ENCODE assay signal across 13 cellular contexts in the genomic region with DNA sequence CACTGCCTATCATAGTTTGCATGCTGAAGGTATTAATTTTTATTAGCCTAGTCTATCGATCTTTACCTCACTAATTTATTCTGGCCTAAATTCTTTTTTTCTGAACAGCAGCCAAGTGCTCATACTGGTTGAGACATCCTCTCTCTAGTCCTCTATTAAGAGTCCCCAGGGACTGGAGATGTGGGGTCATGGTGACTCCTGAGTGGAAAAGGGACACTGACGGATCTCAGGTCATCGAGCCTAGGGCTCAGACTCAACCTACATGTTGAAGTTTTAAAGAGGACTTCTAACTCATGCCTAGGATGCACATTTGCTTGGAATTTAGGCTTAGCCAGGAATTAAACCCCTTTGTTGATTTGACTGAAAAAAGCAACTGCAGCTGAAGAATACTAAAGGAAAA.
DNase-seq lines count a peak whose midpoint lies in the region; ATAC-seq and TF ChIP-seq lines count a peak whose summit lies in the region.
"Had no signal": no experiment of that assay in that cellular context is flagged by ENCODE, and none has a peak within 500 bp of the region (broad histone marks: within the 10 kb centered on the region; RNA-seq: fewer than 3 reads in every experiment).

No MANE protein-coding gene starts in this region.

- no peak for ATAC-seq in T-helper 17 cell
- peak in 2 of 4 donors; percentile 53 to 68 for ATAC-seq in psoas muscle
- ATAC-seq in GM21825 (IDR thresholded peaks at IDR 0.05; ENCODE audit: unreplicated experiment): no peak

- peaks cover 19% of the 10 kb centered on the region for H3K4me1 Mint-ChIP-seq in T-helper 17 cell
- peaks cover 18% of the 10 kb centered on the region for H3K4me1 Mint-ChIP-seq in glutamatergic neuron (ENCODE audit: low read depth, unreplicated experiment)

- H3K27me3 Mint-ChIP-seq in T-helper 17 cell: no peaks in the 10 kb centered on the region
- H3K27me3 Mint-ChIP-seq in glutamatergic neuron (ENCODE audit: unreplicated experiment): peaks cover 3% of the 10 kb centered on the region
- H3K27me3 Mint-ChIP-seq: activated naive CD8-positive, alpha-beta T cell; naive B cell had no signal

- H3K9me3 ChIP-seq in T-helper 17 cell (ENCODE audit: control insufficient read depth, low read length, poor library complexity, severe bottlenecking): no peaks in the 10 kb centered on the region
- H3K9me3 ChIP-seq in psoas muscle: no peaks in the 10 kb centered on the region

- H3K36me3 ChIP-seq in psoas muscle (ENCODE audit: insufficient read depth in 1 of 2, low read depth in 1 of 2): no peaks in the 10 kb centered on the region

- 10 to 23% (median 16%) methylated on average over 3 of the region's 3 CpGs for WGBS in psoas muscle, 3 donors

- no peak overlapping the region for H3K4me3 Mint-ChIP-seq in T-helper 17 cell
- no peak overlapping the region for H3K4me3 Mint-ChIP-seq in glutamatergic neuron (ENCODE audit: unreplicated experiment)
- H3K4me3 Mint-ChIP-seq: activated naive CD8-positive, alpha-beta T cell; naive B cell; T-helper 2 cell treated with Interferon-gamma antibody and Interleukin-4, amounts not matched to agents 5 μg/mL and 100 μg/mL, for 36 hours had no signal

- peaks cover 2% of the 10 kb centered on the region for H3K9me3 Mint-ChIP-seq in glutamatergic neuron (ENCODE audit: unreplicated experiment)
- H3K9me3 Mint-ChIP-seq: naive B cell; T-helper 2 cell treated with Interferon-gamma antibody and Interleukin-4, amounts not matched to agents 5 μg/mL and 100 μg/mL, for 36 hours had no signal

- TF ChIP-seq CTCF in HFF-Myc (IDR thresholded peaks at IDR 0.05; ENCODE audit: low read depth, low read length, missing control alignments) (no peak), glutamatergic neuron (IDR thresholded peaks at IDR 0.05; ENCODE audit: partially characterized antibody, unreplicated experiment) (no peak), psoas muscle (IDR thresholded peaks at IDR 0.05) (no peak)

- DNase-seq in HFF-Myc (ENCODE audit: extremely low read depth, low read depth) (no peak), T-helper 17 cell (no peak), glutamatergic neuron (no peak), psoas muscle (no peak), HEK293T (ENCODE audit: extremely low spot score) (no peak), HT-29 (ENCODE audit: low spot score) (no peak), epidermal melanocyte (ENCODE audit: insufficient read length, low spot score) (no peak)
- DNase-seq: activated CD8-positive, alpha-beta memory T cell treated with anti-CD3 and anti-CD28 coated beads for 24 hours; hippocampal formation; naive B cell had no signal

- H3K4me3 ChIP-seq in HFF-Myc (replicated peaks; ENCODE audit: low read depth, low read length): peak overlapping the region; percentile 3; the same call in 1 of the 2 replicates
- H3K4me3 ChIP-seq in psoas muscle: no peak overlapping the region

- POLR2A ChIA-PET in HEK293T (lab: Yijun Ruan, JAX): interaction anchor here (0.9 kb wide), 1 partner anchor 65 kb away, joined by 3 read pairs; no protein-coding TSS in a partner anchor

- H3K27ac Mint-ChIP-seq in T-helper 17 cell: peak overlapping the region; percentile 67
- peak overlapping the region; percentile 56 for H3K27ac Mint-ChIP-seq in glutamatergic neuron (ENCODE audit: unreplicated experiment)
- H3K27ac Mint-ChIP-seq: T-helper 2 cell treated with Interferon-gamma antibody and Interleukin-4, amounts not matched to agents 5 μg/mL and 100 μg/mL, for 36 hours had no signal

- peaks cover 16% of the 10 kb centered on the region for H3K4me1 ChIP-seq in psoas muscle

- intact Hi-C loops in psoas muscle (cut with DNase I): no loop called here

- CTCF ChIA-PET in HEK293T (lab: Yijun Ruan, JAX): interaction anchor here (1.2 kb wide), 1 partner anchor 17 kb away, joined by 3 read pairs; no protein-coding TSS in a partner anchor

- H3K36me3 Mint-ChIP-seq in T-helper 17 cell (ENCODE audit: low read depth): peaks cover 5% of the 10 kb centered on the region
- H3K36me3 Mint-ChIP-seq in glutamatergic neuron (ENCODE audit: unreplicated experiment): no peaks in the 10 kb centered on the region

- peak overlapping the region; percentile 33 for H3K27ac ChIP-seq in psoas muscle

- H3K27me3 ChIP-seq in psoas muscle (ENCODE audit: insufficient read depth in 3 of 3, low read length in 2 of 3): no peaks in the 10 kb centered on the region

TF ChIP-seq in HEK293T, 16 proteins besides CTCF, POLR2A, EP300 and RAD21:
- TF ChIP-seq FOXK2 (IDR thresholded peaks at IDR 0.05) (no peak), SUZ12 (IDR thresholded peaks at IDR 0.05) (no peak), NFRKB (IDR thresholded peaks at IDR 0.05) (no peak), SP1 (IDR thresholded peaks at IDR 0.05) (no peak), ARNT (IDR thresholded peaks at IDR 0.05) (no peak), FOXM1 (IDR thresholded peaks at IDR 0.05; ENCODE audit: borderline replicate concordance) (no peak), HDGF (IDR thresholded peaks at IDR 0.05; ENCODE audit: borderline replicate concordance) (no peak), ZNF384 (IDR thresholded peaks at IDR 0.05) (no peak), LEF1 (IDR thresholded peaks at IDR 0.05; ENCODE audit: borderline replicate concordance) (no peak), CTBP1 (IDR thresholded peaks at IDR 0.05; ENCODE audit: borderline replicate concordance) (no peak), FOXA1 (IDR thresholded peaks at IDR 0.05) (no peak), ELF4 (IDR thresholded peaks at IDR 0.05) (no peak), L3MBTL2 (conservative IDR thresholded peaks at IDR 0.05) (no peak), BHLHE40 (IDR thresholded peaks at IDR 0.05; ENCODE audit: borderline replicate concordance) (no peak), TARDBP (IDR thresholded peaks at IDR 0.05) (no peak)
- TF ChIP-seq, protein P1, sequence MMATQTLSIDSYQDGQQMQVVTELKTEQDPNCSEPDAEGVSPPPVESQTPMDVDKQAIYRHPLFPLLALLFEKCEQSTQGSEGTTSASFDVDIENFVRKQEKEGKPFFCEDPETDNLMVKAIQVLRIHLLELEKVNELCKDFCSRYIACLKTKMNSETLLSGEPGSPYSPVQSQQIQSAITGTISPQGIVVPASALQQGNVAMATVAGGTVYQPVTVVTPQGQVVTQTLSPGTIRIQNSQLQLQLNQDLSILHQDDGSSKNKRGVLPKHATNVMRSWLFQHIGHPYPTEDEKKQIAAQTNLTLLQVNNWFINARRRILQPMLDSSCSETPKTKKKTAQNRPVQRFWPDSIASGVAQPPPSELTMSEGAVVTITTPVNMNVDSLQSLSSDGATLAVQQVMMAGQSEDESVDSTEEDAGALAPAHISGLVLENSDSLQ (IDR thresholded peaks at IDR 0.05): no peak
